ENCODE assay signal across 11 cellular contexts in the genomic region with DNA sequence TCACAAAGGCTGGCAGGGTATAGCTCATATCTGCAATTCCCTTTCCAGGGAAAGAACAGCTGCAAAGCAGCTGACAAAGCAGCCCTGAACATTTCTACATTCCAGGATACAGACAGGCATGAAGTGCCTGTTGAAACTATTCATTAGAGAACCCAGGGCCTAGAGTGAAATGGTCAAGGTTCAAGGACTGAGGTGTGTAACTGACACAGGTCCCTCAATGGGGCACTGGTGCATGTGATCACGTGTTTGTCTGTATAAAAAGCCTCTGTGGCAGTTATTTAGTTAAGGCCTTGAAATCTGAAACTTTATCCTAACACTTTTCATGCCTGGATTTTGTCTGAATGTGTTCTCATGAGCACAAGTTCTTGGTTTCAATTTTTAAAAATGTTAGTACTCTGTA. TPM values are rescaled to one million over a fixed set of nuclear protein-coding genes. Genes with fewer than 3 reads are reported as not detected.
DNase-seq lines count a peak whose midpoint lies in the region; ATAC-seq and TF ChIP-seq lines count a peak whose summit lies in the region.
"Had no signal": no experiment of that assay in that cellular context is flagged by ENCODE, and none has a peak within 500 bp of the region (broad histone marks: within the 10 kb centered on the region; RNA-seq: fewer than 3 reads in every experiment).

No MANE protein-coding gene starts in this region.

- no peaks in the 10 kb centered on the region for H3K27me3 Mint-ChIP-seq in WTC11 (ENCODE audit: low read depth)
- no peaks in the 10 kb centered on the region for H3K27me3 Mint-ChIP-seq in type B pancreatic cell

- peak; percentile 69 for DNase-seq in EL
- DNase-seq in WTC11 (ENCODE audit: low spot score): no peak
- no peak for DNase-seq in left cardiac atrium
- DNase-seq in renal cortical epithelial cell (ENCODE audit: low read depth): peak; percentile 87
- no peak for DNase-seq in UCSD-AML1 (lab: John Stamatoyannopoulos, UW; ENCODE audit: unreplicated experiment)
- DNase-seq in stimulated activated CD4-positive, alpha-beta T cell treated with anti-CD3 and anti-CD28 coated beads, Interleukin-1b, Interleukin-23, amount 100 ng/mL, for 48 hours: no peak
- no peak for DNase-seq in NCI-H2196 treated with DMSO at 0.1 percent for 48 hours (lab: John Stamatoyannopoulos, UW; ENCODE audit: unreplicated experiment)
- no peak for DNase-seq in type B pancreatic cell (ENCODE audit: extremely low spot score, unreplicated experiment)
- DNase-seq: amygdala; NCI-H2171; stimulated activated CD4-positive, alpha-beta T cell treated with anti-CD3 and anti-CD28 coated beads, Interleukin-4, amount 100 ng/mL, for 24 hours had no signal

- H3K9me3 Mint-ChIP-seq in WTC11 (no peaks in the 10 kb centered on the region), type B pancreatic cell (no peaks in the 10 kb centered on the region)

- intact Hi-C loops in left cardiac atrium (cut with DNase I): no loop called here

- TF ChIP-seq CTCF in WTC11 (IDR thresholded peaks at IDR 0.05) (no peak), type B pancreatic cell (conservative IDR thresholded peaks at IDR 0.05) (no peak)

- H3K4me3 Mint-ChIP-seq in WTC11 (no peak overlapping the region), type B pancreatic cell (no peak overlapping the region)

- CTCF ChIA-PET in WTC11 (lab: Charles Lee): no interaction called here

- H3K36me3 Mint-ChIP-seq in WTC11 (peaks cover 32% of the 10 kb centered on the region), type B pancreatic cell (peaks cover 34% of the 10 kb centered on the region)

- ATAC-seq in WTC11 (no peak), left cardiac atrium (peak; percentile 44 to 69)

- POLR2A ChIA-PET in WTC11 (lab: Charles Lee): no interaction called here

- H3K4me1 Mint-ChIP-seq in WTC11 (peaks cover 30% of the 10 kb centered on the region), type B pancreatic cell (ENCODE audit: unreplicated experiment) (peaks cover 45% of the 10 kb centered on the region)

- H3K27ac Mint-ChIP-seq in WTC11 (no peak overlapping the region), type B pancreatic cell (no peak overlapping the region)

TF ChIP-seq in WTC11, 78 proteins besides CTCF, POLR2A, EP300 and RAD21:
- TF ChIP-seq GABPB1 (CRISPR knock-in tag; IDR thresholded peaks at IDR 0.05) (peak; percentile 66), FOXP1 (CRISPR knock-in tag; IDR thresholded peaks at IDR 0.05; ENCODE audit: borderline replicate concordance) (no peak), ZNF416 (CRISPR knock-in tag; IDR thresholded peaks at IDR 0.05) (no peak)
- TF ChIP-seq, protein P1, sequence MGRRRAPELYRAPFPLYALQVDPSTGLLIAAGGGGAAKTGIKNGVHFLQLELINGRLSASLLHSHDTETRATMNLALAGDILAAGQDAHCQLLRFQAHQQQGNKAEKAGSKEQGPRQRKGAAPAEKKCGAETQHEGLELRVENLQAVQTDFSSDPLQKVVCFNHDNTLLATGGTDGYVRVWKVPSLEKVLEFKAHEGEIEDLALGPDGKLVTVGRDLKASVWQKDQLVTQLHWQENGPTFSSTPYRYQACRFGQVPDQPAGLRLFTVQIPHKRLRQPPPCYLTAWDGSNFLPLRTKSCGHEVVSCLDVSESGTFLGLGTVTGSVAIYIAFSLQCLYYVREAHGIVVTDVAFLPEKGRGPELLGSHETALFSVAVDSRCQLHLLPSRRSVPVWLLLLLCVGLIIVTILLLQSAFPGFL (CRISPR knock-in tag; IDR thresholded peaks at IDR 0.05; ENCODE audit: borderline replicate concordance): no peak
- TF ChIP-seq, protein P2, sequence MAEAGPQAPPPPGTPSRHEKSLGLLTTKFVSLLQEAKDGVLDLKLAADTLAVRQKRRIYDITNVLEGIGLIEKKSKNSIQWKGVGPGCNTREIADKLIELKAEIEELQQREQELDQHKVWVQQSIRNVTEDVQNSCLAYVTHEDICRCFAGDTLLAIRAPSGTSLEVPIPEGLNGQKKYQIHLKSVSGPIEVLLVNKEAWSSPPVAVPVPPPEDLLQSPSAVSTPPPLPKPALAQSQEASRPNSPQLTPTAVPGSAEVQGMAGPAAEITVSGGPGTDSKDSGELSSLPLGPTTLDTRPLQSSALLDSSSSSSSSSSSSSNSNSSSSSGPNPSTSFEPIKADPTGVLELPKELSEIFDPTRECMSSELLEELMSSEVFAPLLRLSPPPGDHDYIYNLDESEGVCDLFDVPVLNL (CRISPR knock-in tag; IDR thresholded peaks at IDR 0.05; ENCODE audit: borderline replicate concordance, low read depth): no peak
TF ChIP-seq in WTC11: peak in this region for 1.

RNA-seq across cellular contexts. Expression of a gene that starts 47.1 kb away (rescaled TPM):
- 21.4 to 22.3 TPM (median 21.7 TPM) in 3 replicates for total RNA-seq in WTC11 (2021)
- 10 to 100 TPM; 34.5 to 35.3 TPM for total RNA-seq in left cardiac atrium
- 26.4 and 51.5 TPM in 2 replicates for total RNA-seq in renal cortical epithelial cell
- total RNA-seq in type B pancreatic cell (ENCODE audit: low replicate concordance): 26.3 and 38.4 TPM in 2 replicates

RNA-seq across cellular contexts. Expression of a gene that starts 49.0 kb away (rescaled TPM):
- 7.9 to 10.1 TPM (median 10.0 TPM) in 3 replicates for total RNA-seq in WTC11 (2021)
- 10 to 100 TPM; 10.9 to 11.5 TPM for total RNA-seq in left cardiac atrium
- total RNA-seq in renal cortical epithelial cell: 3.6 and 13.3 TPM in 2 replicates
- total RNA-seq in type B pancreatic cell (ENCODE audit: low replicate concordance): 21.6 TPM in 2 replicates

RNA-seq across cellular contexts. Expression of a gene that starts 50.1 kb away (rescaled TPM):
- total RNA-seq in WTC11 (2021) (17.6 to 22.4 TPM (median 18.3 TPM) in 3 replicates), left cardiac atrium (10 to 100 TPM; 18.7 to 20.4 TPM), renal cortical epithelial cell (79.6 and 185 TPM in 2 replicates), type B pancreatic cell (ENCODE audit: low replicate concordance) (34.6 and 43.4 TPM in 2 replicates)

Comparison
In these comparisons a context has a peak if more than half of its experiments do, and no peak if none do; other contexts are left out.
1. DNase-seq: peak in EL (single experiment) and renal cortical epithelial cell (single experiment); none in WTC11 (single experiment), left cardiac atrium (single experiment), UCSD-AML1 (single experiment), stimulated activated CD4-positive, alpha-beta T cell treated with anti-CD3 and anti-CD28 coated beads, Interleukin-1b, Interleukin-23, amount 100 ng/mL, for 48 hours (single experiment), NCI-H2196 treated with DMSO at 0.1 percent for 48 hours (single experiment) and type B pancreatic cell (single experiment).